Comparison of ENCODE assay signal across 18 cellular contexts in the genomic region with DNA sequence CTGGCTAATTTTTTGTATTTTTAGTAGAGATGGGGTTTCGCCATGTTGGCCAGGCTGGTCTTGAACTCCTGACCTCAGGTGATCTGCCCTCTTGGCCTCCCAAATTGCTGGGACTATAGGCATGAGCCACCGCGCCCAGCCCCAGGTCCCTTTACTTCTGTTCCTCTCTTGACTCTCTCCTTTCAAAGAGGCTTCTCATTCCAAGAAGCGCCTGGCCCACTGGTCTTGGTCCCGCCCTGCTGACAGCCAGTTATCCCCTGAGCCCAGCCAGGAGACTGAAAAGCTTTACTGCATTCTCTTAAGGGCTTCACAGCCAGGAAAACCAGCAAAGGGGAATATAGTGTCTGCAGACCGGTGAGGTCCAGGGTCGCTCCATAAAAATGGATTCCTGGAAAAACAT.
A peak's percentile ranks its signal among the peaks of the same experiment; 100 is the strongest.
DNase-seq lines count a peak whose midpoint lies in the region; ATAC-seq and TF ChIP-seq lines count a peak whose summit lies in the region.
"Had no signal": no experiment of that assay in that cellular context is flagged by ENCODE, and none has a peak within 500 bp of the region (broad histone marks: within the 10 kb centered on the region; RNA-seq: fewer than 3 reads in every experiment).

No MANE protein-coding gene starts in this region.

- H3K4me2 ChIP-seq in hepatocyte, result peak overlapping the region; percentile 60
- H3K4me2 ChIP-seq: KMS-11 had no signal

- H3K4me1 ChIP-seq in left ventricle myocardium inferior (peaks cover 46% of the 10 kb centered on the region), heart left ventricle (peaks cover 0 to 41% (median 25%) of the 10 kb centered on the region in 12 donors), hepatocyte (ENCODE audit: insufficient read depth) (peaks cover 34% of the 10 kb centered on the region), vagina (peaks cover 50% of the 10 kb centered on the region)
- H3K4me1 ChIP-seq: Caco-2 had no signal

- H3K4me1 Mint-ChIP-seq in nephron, result peaks cover 41% of the 10 kb centered on the region
- H3K4me1 Mint-ChIP-seq in naive thymus-derived CD8-positive, alpha-beta T cell, result peaks cover 6 to 21% (median 13%) of the 10 kb centered on the region in 4 donors

- 84 to 91% (median 89%) methylated on average over 7 of the region's 7 CpGs for WGBS in heart left ventricle, 4 donors
- WGBS in hepatocyte (ENCODE audit: low lambda C conversion rate, missing lambda C conversion rate), result 70% methylated on average over 7 of the region's 7 CpGs

- no peak for TF ChIP-seq POLR2A in heart left ventricle (IDR thresholded peaks at IDR 0.05)
- TF ChIP-seq POLR2A in vagina (IDR thresholded peaks at IDR 0.05), result no peak

- intact Hi-C loops in left ventricle myocardium inferior (cut with micrococcal nuclease) (no loop called here), heart left ventricle (cut with DNase I) (no loop called here), vagina (cut with DNase I) (loop anchor here (10.0 kb wide), 1 partner anchor 89 kb away; a partner anchor contains a TSS)

- H2AFZ ChIP-seq in hepatocyte, result no peak overlapping the region

- H3K4me3 Mint-ChIP-seq in nephron, result peak overlapping the region in 1 of 3 experiments; percentile 21
- H3K4me3 Mint-ChIP-seq in naive thymus-derived CD8-positive, alpha-beta T cell, result no peak overlapping the region
- H3K4me3 Mint-ChIP-seq: HFFc6 had no signal

- H3K27ac Mint-ChIP-seq in nephron, result peak overlapping the region; percentile 85 to 94 (median 86)
- no peak overlapping the region for H3K27ac Mint-ChIP-seq in naive thymus-derived CD8-positive, alpha-beta T cell
- H3K27ac Mint-ChIP-seq: CD4-positive, CD25-positive, alpha-beta regulatory T cell; HFFc6 had no signal

- no peaks in the 10 kb centered on the region for H4K20me1 ChIP-seq in hepatocyte (ENCODE audit: insufficient read depth, poor library complexity, severe bottlenecking)

- H3K9me2 ChIP-seq in hepatocyte (replicated peaks; ENCODE audit: insufficient read depth), result no peaks in the 10 kb centered on the region

- no peaks in the 10 kb centered on the region for H3K79me2 ChIP-seq in hepatocyte

- H3K27me3 Mint-ChIP-seq in nephron (ENCODE audit: low read depth), result peaks cover 55% of the 10 kb centered on the region
- peaks cover 9 to 47% (median 24%) of the 10 kb centered on the region in 5 donors for H3K27me3 Mint-ChIP-seq in naive thymus-derived CD8-positive, alpha-beta T cell

- H3K36me3 ChIP-seq in left ventricle myocardium inferior (no peaks in the 10 kb centered on the region), heart left ventricle (no peaks in the 10 kb centered on the region), hepatocyte (replicated peaks; ENCODE audit: insufficient read depth, low read depth) (no peaks in the 10 kb centered on the region), vagina (no peaks in the 10 kb centered on the region)
- H3K36me3 ChIP-seq: BE2C had no signal

- DNase-seq in left ventricle myocardium inferior (no peak), heart left ventricle (no peak), hepatocyte (ENCODE audit: low spot score) (no peak), vagina (ENCODE audit: extremely low spot score in 2 of 2) (no peak), NCI-H2171 (lab: John Stamatoyannopoulos, UW) (no peak)
- DNase-seq in naive thymus-derived CD8-positive, alpha-beta T cell, result no peak
- DNase-seq: BE2C; Caco-2; CD4-positive, CD25-positive, alpha-beta regulatory T cell; HFFc6; MV-4-11; NCI-H1694 treated with DMSO at 0.1 percent for 48 hours; NCI-H345; NCI-H526 had no signal

- POLR2A ChIA-PET in naive thymus-derived CD8-positive, alpha-beta T cell (lab: Charles Lee), result no interaction called here

- ATAC-seq in heart left ventricle, result no peak
- no peak for ATAC-seq in HG03521 (IDR thresholded peaks at IDR 0.05; ENCODE audit: unreplicated experiment)
- no peak for ATAC-seq in naive thymus-derived CD8-positive, alpha-beta T cell

- TF ChIP-seq CTCF in left ventricle myocardium inferior (IDR thresholded peaks at IDR 0.05; ENCODE audit: borderline replicate concordance), result no peak
- TF ChIP-seq CTCF in heart left ventricle (IDR thresholded peaks at IDR 0.05), result no peak
- no peak for TF ChIP-seq CTCF in hepatocyte (IDR thresholded peaks at IDR 0.05; ENCODE audit: poor library complexity)
- no peak for TF ChIP-seq CTCF in nephron (IDR thresholded peaks at IDR 0.05; ENCODE audit: unreplicated experiment in 3 of 3)
- no peak for TF ChIP-seq CTCF in vagina (IDR thresholded peaks at IDR 0.05)

- H3K4me3 ChIP-seq in left ventricle myocardium inferior (no peak overlapping the region), heart left ventricle (no peak overlapping the region), hepatocyte (no peak overlapping the region), vagina (no peak overlapping the region)

- H3K27ac ChIP-seq in left ventricle myocardium inferior (replicated peaks) (peak overlapping the region; percentile 76), heart left ventricle (peak overlapping the region in 6 of 12 donors; percentile 19 to 80 (median 60)), hepatocyte (peak overlapping the region; percentile 68), vagina (peak overlapping the region; percentile 74)
- H3K27ac ChIP-seq: HL-60, KMS-11 had no signal

- H3K27me3 ChIP-seq in left ventricle myocardium inferior (ENCODE audit: low read depth) (peaks cover 48% of the 10 kb centered on the region), heart left ventricle (peaks cover 0 to 45% (median 6%) of the 10 kb centered on the region in 9 donors), hepatocyte (peaks cover 17% of the 10 kb centered on the region), vagina (no peaks in the 10 kb centered on the region)

- H3K9me3 ChIP-seq in left ventricle myocardium inferior (replicated peaks) (no peaks in the 10 kb centered on the region), heart left ventricle (no peaks in the 10 kb centered on the region), hepatocyte (ENCODE audit: low read depth) (no peaks in the 10 kb centered on the region), vagina (no peaks in the 10 kb centered on the region)
- H3K9me3 ChIP-seq: BE2C, Caco-2 had no signal

- H3K9me3 Mint-ChIP-seq in nephron, result no peaks in the 10 kb centered on the region
- H3K9me3 Mint-ChIP-seq in naive thymus-derived CD8-positive, alpha-beta T cell, result no peaks in the 10 kb centered on the region
- H3K9me3 Mint-ChIP-seq: HFFc6 had no signal

- H3K36me3 Mint-ChIP-seq in nephron (ENCODE audit: low read depth), result no peaks in the 10 kb centered on the region
- no peaks in the 10 kb centered on the region for H3K36me3 Mint-ChIP-seq in naive thymus-derived CD8-positive, alpha-beta T cell
- H3K36me3 Mint-ChIP-seq: CD4-positive, CD25-positive, alpha-beta regulatory T cell had no signal

Comparison
In these comparisons a context has a peak if more than half of its experiments do, and no peak if none do; other contexts are left out.
1. H3K27ac Mint-ChIP-seq: peak in nephron (3 of 3); none in naive thymus-derived CD8-positive, alpha-beta T cell (0 of 10).